24 cellular contexts compared by ENCODE assay signal in genomic region chr7:90752051-90752450, GRCh38.
A peak's percentile ranks its signal among the peaks of the same experiment; 100 is the strongest.
DNase-seq lines count a peak whose midpoint lies in the region; ATAC-seq, FAIRE-seq and TF ChIP-seq lines count a peak whose summit lies in the region.
"Had no signal": no experiment of that assay in that cellular context is flagged by ENCODE, and none has a peak within 500 bp of the region (broad histone marks: within the 10 kb centered on the region; RNA-seq: fewer than 3 reads in every experiment).

No MANE protein-coding gene starts in this region.

- H3K27ac ChIP-seq in astrocyte (ENCODE audit: low read depth, low read length) = no peak overlapping the region

- POLR2A ChIA-PET in activated CD4-positive, alpha-beta T cell treated with anti-CD3 and anti-CD28 coated beads for 36 hours (lab: Charles Lee) = no interaction called here

- no peak for FAIRE-seq in astrocyte (lab: Jason Lieb, UNC)
- FAIRE-seq: GM12891, HepG2 had no signal

- no peak overlapping the region for H3K4me3 Mint-ChIP-seq in astrocyte (ENCODE audit: unreplicated experiment)
- no peak overlapping the region for H3K4me3 Mint-ChIP-seq in activated CD4-positive, alpha-beta T cell treated with anti-CD3 and anti-CD28 coated beads for 36 hours
- H3K4me3 Mint-ChIP-seq: B cell had no signal

- H2AFZ ChIP-seq in astrocyte (ENCODE audit: low read depth, low read length) = no peak overlapping the region

- CTCF ChIA-PET in activated CD4-positive, alpha-beta T cell treated with anti-CD3 and anti-CD28 coated beads for 36 hours (lab: Charles Lee) = no interaction called here

- H3K4me3 ChIP-seq in astrocyte (ENCODE audit: insufficient read depth, low read depth, low read length) (no peak overlapping the region), H7 (ENCODE audit: insufficient read depth, low read depth, low read length) (no peak overlapping the region)

- no peaks in the 10 kb centered on the region for H3K27me3 Mint-ChIP-seq in astrocyte (ENCODE audit: low read depth, unreplicated experiment)
- H3K27me3 Mint-ChIP-seq in activated CD4-positive, alpha-beta T cell treated with anti-CD3 and anti-CD28 coated beads for 36 hours = no peaks in the 10 kb centered on the region
- H3K27me3 Mint-ChIP-seq: B cell had no signal

- no peak for TF ChIP-seq CTCF in astrocyte (IDR thresholded peaks at IDR 0.05; ENCODE audit: insufficient read depth, low read depth, low read length)

- intact Hi-C loops in activated CD4-positive, alpha-beta T cell treated with anti-CD3 and anti-CD28 coated beads for 36 hours (cut with DNase I, micrococcal nuclease) = no loop called here

- no peaks in the 10 kb centered on the region for H3K27me3 ChIP-seq in astrocyte (ENCODE audit: insufficient read depth, low read length)
- H3K27me3 ChIP-seq in H7 (ENCODE audit: control insufficient read depth, insufficient read depth, low read length) = no peaks in the 10 kb centered on the region

- peaks cover 7% of the 10 kb centered on the region for H4K20me1 ChIP-seq in astrocyte (ENCODE audit: insufficient read depth, low read length)

- no peaks in the 10 kb centered on the region for H3K36me3 ChIP-seq in astrocyte (ENCODE audit: insufficient read depth, low read length)
- no peaks in the 10 kb centered on the region for H3K36me3 ChIP-seq in H7 (replicated peaks; ENCODE audit: control insufficient read depth, insufficient read depth, low read length)

- H3K9ac ChIP-seq in astrocyte (ENCODE audit: low read length) = no peak overlapping the region
- H3K9ac ChIP-seq: SK-N-SH had no signal

- H3K9me3 ChIP-seq in astrocyte (ENCODE audit: insufficient read depth, low read depth, low read length) = no peaks in the 10 kb centered on the region
- H3K9me3 ChIP-seq: SK-N-SH had no signal

- ATAC-seq in GM18499 (IDR thresholded peaks at IDR 0.05; ENCODE audit: insufficient read depth, unreplicated experiment) (peak; percentile 48), GM19468 (IDR thresholded peaks at IDR 0.05; ENCODE audit: extremely low read depth, unreplicated experiment) (peak; percentile 18), HG03175 (IDR thresholded peaks at IDR 0.05; ENCODE audit: unreplicated experiment) (peak; percentile 61), GM21576 (IDR thresholded peaks at IDR 0.05; ENCODE audit: unreplicated experiment) (no peak)
- ATAC-seq in activated CD4-positive, alpha-beta T cell treated with anti-CD3 and anti-CD28 coated beads for 36 hours = no peak
- ATAC-seq: HCT116, HepG2 had no signal

- no peak overlapping the region for H3K4me2 ChIP-seq in astrocyte (ENCODE audit: low read length)
- H3K4me2 ChIP-seq: SK-N-SH had no signal

- H3K36me3 Mint-ChIP-seq in astrocyte (ENCODE audit: low read depth, unreplicated experiment) = peaks cover 5% of the 10 kb centered on the region
- no peaks in the 10 kb centered on the region for H3K36me3 Mint-ChIP-seq in activated CD4-positive, alpha-beta T cell treated with anti-CD3 and anti-CD28 coated beads for 36 hours (ENCODE audit: low read depth)

- H3K79me2 ChIP-seq in astrocyte (ENCODE audit: insufficient read depth, low read length) = no peaks in the 10 kb centered on the region

- H3K9me3 Mint-ChIP-seq in astrocyte (ENCODE audit: unreplicated experiment) = no peaks in the 10 kb centered on the region
- H3K9me3 Mint-ChIP-seq in activated CD4-positive, alpha-beta T cell treated with anti-CD3 and anti-CD28 coated beads for 36 hours (ENCODE audit: low read depth) = no peaks in the 10 kb centered on the region

- H3K4me1 Mint-ChIP-seq in astrocyte (ENCODE audit: low read depth, unreplicated experiment) = no peaks in the 10 kb centered on the region
- H3K4me1 Mint-ChIP-seq in activated CD4-positive, alpha-beta T cell treated with anti-CD3 and anti-CD28 coated beads for 36 hours = no peaks in the 10 kb centered on the region

- DNase-seq in astrocyte (ENCODE audit: low read depth) (peak; percentile 22), H7 (no peak)
- no peak for DNase-seq in activated CD4-positive, alpha-beta T cell treated with anti-CD3 and anti-CD28 coated beads for 36 hours
- DNase-seq in stimulated activated CD8-positive, alpha-beta memory T cell treated with anti-CD3 and anti-CD28 coated beads, Interleukin-4, amount 100 ng/mL, for 48 hours = no peak
- DNase-seq: COR-L47, DMS153, KG1, NCI-H1417 treated with DMSO at 0.1 percent for 48 hours, NCI-H187 treated with DMSO at 0.1 percent for 48 hours, NCI-H2227 treated with DMSO at 0.1 percent for 48 hours, NCI-H510A treated with DMSO at 0.1 percent for 48 hours, NCI-H774, SHP77, SK-N-SH, T-helper 1 cell, T1000 had no signal

- no peaks in the 10 kb centered on the region for H3K4me1 ChIP-seq in astrocyte (ENCODE audit: insufficient read depth, low read length)

- H3K27ac Mint-ChIP-seq in astrocyte (ENCODE audit: unreplicated experiment) = no peak overlapping the region
- no peak overlapping the region for H3K27ac Mint-ChIP-seq in activated CD4-positive, alpha-beta T cell treated with anti-CD3 and anti-CD28 coated beads for 36 hours
- H3K27ac Mint-ChIP-seq: B cell had no signal

Comparison
In these comparisons a context has a peak if more than half of its experiments do, and no peak if none do; other contexts are left out.
1. ATAC-seq: peak in GM18499 (single experiment), GM19468 (single experiment) and HG03175 (single experiment); none in GM21576 (single experiment) and activated CD4-positive, alpha-beta T cell treated with anti-CD3 and anti-CD28 coated beads for 36 hours (single experiment).